ENCODE assay signal across 26 cellular contexts in the genomic region with DNA sequence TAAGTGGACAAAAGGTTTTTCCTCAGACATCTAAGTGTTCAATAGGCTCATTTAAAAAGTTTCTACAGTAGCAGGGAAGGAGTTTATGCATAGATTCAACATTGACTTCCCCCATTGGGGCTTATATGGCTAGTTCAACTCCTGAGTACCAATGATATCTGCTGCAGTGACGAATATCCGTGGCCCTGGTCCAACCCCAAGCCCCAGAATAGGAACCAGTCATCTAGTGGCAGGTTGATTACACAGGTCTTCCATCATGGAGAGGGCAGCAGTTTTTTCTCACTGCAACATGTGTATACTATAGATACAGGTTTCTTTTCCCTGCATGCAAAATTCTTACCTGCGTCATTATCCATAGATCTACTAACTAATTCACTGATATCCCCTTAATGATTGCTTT. TPM values are rescaled to one million over a fixed set of nuclear protein-coding genes. Genes with fewer than 3 reads are reported as not detected.
DNase-seq lines count a peak whose midpoint lies in the region; ATAC-seq, FAIRE-seq and TF ChIP-seq lines count a peak whose summit lies in the region.
"Had no signal": no experiment of that assay in that cellular context is flagged by ENCODE, and none has a peak within 500 bp of the region (broad histone marks: within the 10 kb centered on the region; RNA-seq: fewer than 3 reads in every experiment).

No MANE protein-coding gene starts in this region.

- H3K4me3 ChIP-seq in endothelial cell of umbilical vein (replicated peaks in 1 of 3; ENCODE audit: insufficient read depth in 1 of 3, low read depth in 1 of 3, low read length in 3 of 3): no peak overlapping the region
- H3K4me3 ChIP-seq in endodermal cell (ENCODE audit: low read length): no peak overlapping the region
- H3K4me3 ChIP-seq: A549; BLaER1 treated with 17β-estradiol and CSF1 and Interleukin-3, amounts not matched to agents 10 nM and 100 nM; GM12878 had no signal

- CTCF ChIA-PET in endothelial cell of umbilical vein (lab: Charles Lee): no interaction called here

- no peaks in the 10 kb centered on the region for H3K9me1 ChIP-seq in endothelial cell of umbilical vein (replicated peaks; ENCODE audit: control insufficient read depth, extremely low read depth, insufficient read depth, low read length)

- no peak overlapping the region for H3K4me2 ChIP-seq in endothelial cell of umbilical vein (ENCODE audit: insufficient read depth, low read length)
- H3K4me2 ChIP-seq: A549; BLaER1 treated with 17β-estradiol and CSF1 and Interleukin-3, amounts not matched to agents 10 nM and 100 nM had no signal

- H4K20me1 ChIP-seq in endothelial cell of umbilical vein (replicated peaks; ENCODE audit: control insufficient read depth, extremely low read depth, insufficient read depth, low read length): no peaks in the 10 kb centered on the region
- H4K20me1 ChIP-seq: BLaER1 treated with 17β-estradiol and CSF1 and Interleukin-3, amounts not matched to agents 10 nM and 100 nM had no signal

- H3K4me1 ChIP-seq in endothelial cell of umbilical vein (ENCODE audit: control insufficient read depth, extremely low read depth, insufficient read depth, low read length) (no peaks in the 10 kb centered on the region), endodermal cell (ENCODE audit: control insufficient read depth, insufficient read depth, low read length) (no peaks in the 10 kb centered on the region)
- H3K4me1 ChIP-seq: A549; BLaER1 treated with 17β-estradiol and CSF1 and Interleukin-3, amounts not matched to agents 10 nM and 100 nM had no signal

- H3K9me3 ChIP-seq in endothelial cell of umbilical vein (replicated peaks; ENCODE audit: control insufficient read depth, insufficient read depth, low read length) (no peaks in the 10 kb centered on the region), endodermal cell (ENCODE audit: control insufficient read depth, low read length) (no peaks in the 10 kb centered on the region)
- H3K9me3 ChIP-seq: A549; BLaER1 treated with 17β-estradiol and CSF1 and Interleukin-3, amounts not matched to agents 10 nM and 100 nM had no signal

- TF ChIP-seq CTCF in endothelial cell of umbilical vein (IDR thresholded peaks at IDR 0.05; ENCODE audit: extremely low read depth in 1 of 2, insufficient read depth in 1 of 2, low read depth in 1 of 2, low read length in 2 of 2) (no peak), endodermal cell (conservative IDR thresholded peaks at IDR 0.05) (no peak)

- intact Hi-C loops in endothelial cell of umbilical vein (cut with micrococcal nuclease): no loop called here

- no peak overlapping the region for H3K4me3 Mint-ChIP-seq in T-helper 1 cell treated with Interleukin-12 subunit alpha and Interleukin-12 subunit beta and Interleukin-4 antibody, amounts not matched to agents 30 μg/mL and 1 μg/mL, for 36 hours
- H3K4me3 Mint-ChIP-seq in endodermal cell: no peak overlapping the region
- H3K4me3 Mint-ChIP-seq: B cell; CD4-positive, alpha-beta T cell; CD8-positive, alpha-beta memory T cell had no signal

- peak; percentile 12 for FAIRE-seq in endothelial cell of umbilical vein (lab: Jason Lieb, UNC)
- FAIRE-seq: A549, GM12878, GM12892, GM18507 had no signal

- H3K27me3 ChIP-seq in endothelial cell of umbilical vein (ENCODE audit: control insufficient read depth in 2 of 2, insufficient read depth in 2 of 2, low read length in 2 of 2) (peaks cover 2 to 8% of the 10 kb centered on the region in 2 experiments), endodermal cell (ENCODE audit: control insufficient read depth, insufficient read depth, low read length, poor library complexity, severe bottlenecking) (peaks cover 51% of the 10 kb centered on the region)
- H3K27me3 ChIP-seq: BLaER1 treated with 17β-estradiol and CSF1 and Interleukin-3, amounts not matched to agents 10 nM and 100 nM had no signal

- H3K36me3 ChIP-seq in endothelial cell of umbilical vein (ENCODE audit: control insufficient read depth in 2 of 2, extremely low read depth in 1 of 2, insufficient read depth in 2 of 2, low read length in 2 of 2) (no peaks in the 10 kb centered on the region), endodermal cell (ENCODE audit: control insufficient read depth, insufficient read depth, low read length) (no peaks in the 10 kb centered on the region)
- H3K36me3 ChIP-seq: BLaER1 treated with 17β-estradiol and CSF1 and Interleukin-3, amounts not matched to agents 10 nM and 100 nM had no signal

- H3K79me2 ChIP-seq in endothelial cell of umbilical vein (ENCODE audit: control insufficient read depth, insufficient read depth, low read length): no peaks in the 10 kb centered on the region

- DNase-seq in T-helper 1 cell (no peak), RKO (ENCODE audit: low spot score) (peak; percentile 12), endothelial cell of umbilical vein (ENCODE audit: low read depth, low spot score) (no peak), HUDEP-2 (lab: John Stamatoyannopoulos, UW; ENCODE audit: unreplicated experiment in 76 of 76) (no peak), endodermal cell (no peak)
- DNase-seq: AML-193; CD4-positive, alpha-beta T cell; CD8-positive, alpha-beta memory T cell; COR-L47; DMS 273 treated with DMSO at 0.1 percent for 48 hours; DMS153; DMS53; DMS79; DND-41; EL; GDM1 had no signal

- no peaks in the 10 kb centered on the region for H3K9me3 Mint-ChIP-seq in T-helper 1 cell treated with Interleukin-12 subunit alpha and Interleukin-12 subunit beta and Interleukin-4 antibody, amounts not matched to agents 30 μg/mL and 1 μg/mL, for 36 hours
- no peaks in the 10 kb centered on the region for H3K9me3 Mint-ChIP-seq in endodermal cell
- H3K9me3 Mint-ChIP-seq: CD4-positive, alpha-beta T cell had no signal

- H3K27me3 Mint-ChIP-seq in T-helper 1 cell treated with Interleukin-12 subunit alpha and Interleukin-12 subunit beta and Interleukin-4 antibody, amounts not matched to agents 30 μg/mL and 1 μg/mL, for 36 hours (ENCODE audit: low read depth): peaks cover 17% of the 10 kb centered on the region
- H3K27me3 Mint-ChIP-seq in endodermal cell (ENCODE audit: insufficient read depth): peaks cover 59% of the 10 kb centered on the region

- POLR2A ChIA-PET in endothelial cell of umbilical vein (lab: Charles Lee): interaction anchor here (0.6 kb wide), 1 partner anchor 347 kb away, joined by 3 read pairs; no protein-coding TSS in a partner anchor

- H3K27ac ChIP-seq in endothelial cell of umbilical vein (ENCODE audit: insufficient read depth, low read depth, low read length) (no peak overlapping the region), endodermal cell (ENCODE audit: low read depth, low read length) (no peak overlapping the region)
- H3K27ac ChIP-seq: 22Rv1; A549; BLaER1 treated with 17β-estradiol and CSF1 and Interleukin-3, amounts not matched to agents 10 nM and 100 nM; C4-2B had no signal

- TF ChIP-seq POLR2A in endothelial cell of umbilical vein (IDR thresholded peaks at IDR 0.05; ENCODE audit: low read depth, low read length): no peak

- no peak for ATAC-seq in HG03342 (IDR thresholded peaks at IDR 0.05; ENCODE audit: unreplicated experiment)
- ATAC-seq: A549, GM12878 had no signal

- H3K9ac ChIP-seq in endothelial cell of umbilical vein (replicated peaks; ENCODE audit: extremely low read depth, insufficient read depth, low read length) (no peak overlapping the region), endodermal cell (ENCODE audit: extremely low read depth, low read length, poor library complexity, severe bottlenecking) (no peak overlapping the region)
- H3K9ac ChIP-seq: BLaER1 treated with 17β-estradiol and CSF1 and Interleukin-3, amounts not matched to agents 10 nM and 100 nM had no signal

- H2AFZ ChIP-seq in endothelial cell of umbilical vein (ENCODE audit: low read depth, low read length): no peak overlapping the region

- H3K4me1 Mint-ChIP-seq in T-helper 1 cell treated with Interleukin-12 subunit alpha and Interleukin-12 subunit beta and Interleukin-4 antibody, amounts not matched to agents 30 μg/mL and 1 μg/mL, for 36 hours (ENCODE audit: low read depth): no peaks in the 10 kb centered on the region
- H3K4me1 Mint-ChIP-seq in endodermal cell: no peaks in the 10 kb centered on the region
- H3K4me1 Mint-ChIP-seq: B cell; CD8-positive, alpha-beta memory T cell had no signal

- BruUV-seq in endothelial cell of umbilical vein (replicated peaks; lab: Mats Ljungman, UMichigan): no TSS peak

- no peaks in the 10 kb centered on the region for H3K36me3 Mint-ChIP-seq in T-helper 1 cell treated with Interleukin-12 subunit alpha and Interleukin-12 subunit beta and Interleukin-4 antibody, amounts not matched to agents 30 μg/mL and 1 μg/mL, for 36 hours (ENCODE audit: low read depth)
- no peaks in the 10 kb centered on the region for H3K36me3 Mint-ChIP-seq in endodermal cell (ENCODE audit: low read depth)

- peak overlapping the region; percentile 13 for H3K27ac Mint-ChIP-seq in T-helper 1 cell treated with Interleukin-12 subunit alpha and Interleukin-12 subunit beta and Interleukin-4 antibody, amounts not matched to agents 30 μg/mL and 1 μg/mL, for 36 hours
- no peak overlapping the region for H3K27ac Mint-ChIP-seq in endodermal cell
- H3K27ac Mint-ChIP-seq: B cell; CD4-positive, alpha-beta T cell; CD8-positive, alpha-beta memory T cell had no signal

- dilution Hi-C loops in endothelial cell of umbilical vein (cut with MboI; ENCODE audit: extremely low pct_ligation_motif_present, low sequenced_read_pairs): no loop called here

- WGBS in endodermal cell (ENCODE audit: insufficient coverage in 1 of 2, insufficient read length in 1 of 2), 2 experiments: 95% methylated on average over 2 to 3 of the region's 3 CpGs

TF ChIP-seq in endothelial cell of umbilical vein, 7 proteins besides CTCF, POLR2A, EP300 and RAD21 (continues in another document):
- TF ChIP-seq POLR2AphosphoS5 (IDR thresholded peaks at IDR 0.05; ENCODE audit: insufficient read depth, low read depth, low read length): no peak
- no peak for TF ChIP-seq MYC (IDR thresholded peaks at IDR 0.05; ENCODE audit: low read depth, low read length)
- TF ChIP-seq EZH2 (IDR thresholded peaks at IDR 0.05; ENCODE audit: borderline replicate concordance, low read depth, low read length, severe bottlenecking): no peak
- no peak for TF ChIP-seq GATA2 (IDR thresholded peaks at IDR 0.05; ENCODE audit: insufficient read depth, insufficient read length, low read depth, low read length)

RNA-seq across cellular contexts. Expression of a gene that starts 45.8 kb away (rescaled TPM):
- total RNA-seq in endothelial cell of umbilical vein (70.1 and 80.7 TPM in 2 replicates), endodermal cell (10 to 100 TPM; 65.2 to 73.0 TPM)
- 10.7 and 12.2 TPM in 2 replicates for polyA plus RNA-seq in endothelial cell of umbilical vein
- polyA plus RNA-seq in endothelial cell of umbilical vein (2011; cell fraction: cytosol; rRNA removed): 15.5 and 17.4 TPM in 2 replicates
- polyA plus RNA-seq in endothelial cell of umbilical vein (2011; cell fraction: nucleus; rRNA removed): 19.0 and 21.6 TPM in 2 replicates
- 26.4 and 37.3 TPM in 2 replicates for polyA plus RNA-seq in endothelial cell of umbilical vein (2012)
- polyA minus RNA-seq in endothelial cell of umbilical vein: 45.3 and 47.8 TPM in 2 replicates
- polyA minus RNA-seq in endothelial cell of umbilical vein (2011; cell fraction: cytosol; rRNA and poly(A)+ RNA removed): 77.8 TPM
- polyA minus RNA-seq in endothelial cell of umbilical vein (2011; cell fraction: nucleus; rRNA and poly(A)+ RNA removed): 75.7 and 103 TPM in 2 replicates
- 33.9 TPM for polyA plus RNA-seq in endodermal cell (2013, experiment 1 of 2)
- polyA plus RNA-seq in endodermal cell (2013, experiment 2 of 2): 32.1 TPM
